1 cellular context compared by ENCODE assay signal in the genomic region with DNA sequence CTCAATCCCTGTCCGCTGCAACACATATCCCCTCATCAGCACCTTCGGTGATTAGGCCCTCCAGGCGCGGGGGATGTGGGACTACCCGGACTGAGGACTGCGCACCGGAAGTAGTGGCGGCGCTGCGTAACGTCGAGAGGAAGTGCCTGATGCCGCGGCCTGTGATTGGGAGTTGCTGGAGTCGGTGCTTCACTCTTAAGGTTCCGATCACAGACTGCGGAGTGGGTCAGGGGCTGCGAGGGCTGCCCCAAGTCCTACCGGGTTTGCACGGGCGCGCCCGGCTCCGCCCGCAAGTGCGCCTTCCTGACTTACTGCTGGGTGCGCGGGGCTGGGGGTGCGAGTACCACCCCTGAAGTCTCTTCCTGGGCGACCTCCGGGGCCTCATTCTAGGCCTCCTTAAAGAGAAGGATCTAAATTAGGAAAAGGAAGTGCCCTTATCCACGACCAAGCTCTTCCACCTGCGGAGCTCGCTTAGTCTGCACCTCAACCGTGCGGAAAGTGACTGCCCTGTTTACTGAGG.
TF ChIP-seq lines count a peak whose summit lies in the region.

A gene (plus strand): TSS at position 192 of the 520 bp plus-strand sequence. CDS start 1,822 bp downstream, outside the sequence.

TF ChIP-seq in K562, 482 proteins besides CTCF, POLR2A, EP300 and RAD21 (continued from another document and continues in another):
- TF ChIP-seq, protein P1, sequence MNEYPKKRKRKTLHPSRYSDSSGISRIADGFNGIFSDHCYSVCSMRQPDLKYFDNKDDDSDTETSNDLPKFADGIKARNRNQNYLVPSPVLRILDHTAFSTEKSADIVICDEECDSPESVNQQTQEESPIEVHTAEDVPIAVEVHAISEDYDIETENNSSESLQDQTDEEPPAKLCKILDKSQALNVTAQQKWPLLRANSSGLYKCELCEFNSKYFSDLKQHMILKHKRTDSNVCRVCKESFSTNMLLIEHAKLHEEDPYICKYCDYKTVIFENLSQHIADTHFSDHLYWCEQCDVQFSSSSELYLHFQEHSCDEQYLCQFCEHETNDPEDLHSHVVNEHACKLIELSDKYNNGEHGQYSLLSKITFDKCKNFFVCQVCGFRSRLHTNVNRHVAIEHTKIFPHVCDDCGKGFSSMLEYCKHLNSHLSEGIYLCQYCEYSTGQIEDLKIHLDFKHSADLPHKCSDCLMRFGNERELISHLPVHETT (CRISPR knock-in tag; conservative IDR thresholded peaks at IDR 0.05 in 1 of 2, IDR thresholded peaks at IDR 0.05 in 1 of 2): peak in 1 of 2 experiments; percentile 78; a peak in 1 of 4 replicates
- TF ChIP-seq ATF1 (CRISPR knock-in tag; IDR thresholded peaks at IDR 0.05): peak; percentile 49; the same call in 1 of the 2 replicates
- peak; percentile 94 for TF ChIP-seq ATF1 (tag; IDR thresholded peaks at IDR 0.05)
- peak; percentile 51; the same call in 1 of the 2 replicates for TF ChIP-seq BRD4 (IDR thresholded peaks at IDR 0.05)
- TF ChIP-seq MEF2D (tag; conservative IDR thresholded peaks at IDR 0.05; ENCODE audit: low read depth): peak; percentile 55; the same call in 1 of the 2 replicates
- TF ChIP-seq, protein P2, sequence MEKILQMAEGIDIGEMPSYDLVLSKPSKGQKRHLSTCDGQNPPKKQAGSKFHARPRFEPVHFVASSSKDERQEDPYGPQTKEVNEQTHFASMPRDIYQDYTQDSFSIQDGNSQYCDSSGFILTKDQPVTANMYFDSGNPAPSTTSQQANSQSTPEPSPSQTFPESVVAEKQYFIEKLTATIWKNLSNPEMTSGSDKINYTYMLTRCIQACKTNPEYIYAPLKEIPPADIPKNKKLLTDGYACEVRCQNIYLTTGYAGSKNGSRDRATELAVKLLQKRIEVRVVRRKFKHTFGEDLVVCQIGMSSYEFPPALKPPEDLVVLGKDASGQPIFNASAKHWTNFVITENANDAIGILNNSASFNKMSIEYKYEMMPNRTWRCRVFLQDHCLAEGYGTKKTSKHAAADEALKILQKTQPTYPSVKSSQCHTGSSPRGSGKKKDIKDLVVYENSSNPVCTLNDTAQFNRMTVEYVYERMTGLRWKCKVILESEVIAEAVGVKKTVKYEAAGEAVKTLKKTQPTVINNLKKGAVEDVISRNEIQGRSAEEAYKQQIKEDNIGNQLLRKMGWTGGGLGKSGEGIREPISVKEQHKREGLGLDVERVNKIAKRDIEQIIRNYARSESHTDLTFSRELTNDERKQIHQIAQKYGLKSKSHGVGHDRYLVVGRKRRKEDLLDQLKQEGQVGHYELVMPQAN (IDR thresholded peaks at IDR 0.05; ENCODE audit: borderline replicate concordance): peak; percentile 34; the same call in 1 of the 2 replicates
- TF ChIP-seq ZEB2 (IDR thresholded peaks at IDR 0.05): peak; percentile 98
- TF ChIP-seq CBFA2T3 (IDR thresholded peaks at IDR 0.05): no peak
- peak; percentile 71; the same call in 1 of the 2 replicates for TF ChIP-seq RNF2 (IDR thresholded peaks at IDR 0.05)
- TF ChIP-seq DPF2 (IDR thresholded peaks at IDR 0.05): no peak
- TF ChIP-seq SIX5 (IDR thresholded peaks at IDR 0.05; ENCODE audit: borderline replicate concordance in 1 of 2, insufficient read depth in 1 of 2, low read depth in 1 of 2, low read length in 2 of 2): peak; percentile 35 to 48; a peak in 3 of 4 replicates
- no peak for TF ChIP-seq ZC3H4 (CRISPR knock-in tag; IDR thresholded peaks at IDR 0.05; ENCODE audit: borderline replicate concordance)
- no peak for TF ChIP-seq HNRNPH1 (optimal IDR thresholded peaks at IDR 0.05; ENCODE audit: low read depth, low read length)
- TF ChIP-seq, protein P3, sequence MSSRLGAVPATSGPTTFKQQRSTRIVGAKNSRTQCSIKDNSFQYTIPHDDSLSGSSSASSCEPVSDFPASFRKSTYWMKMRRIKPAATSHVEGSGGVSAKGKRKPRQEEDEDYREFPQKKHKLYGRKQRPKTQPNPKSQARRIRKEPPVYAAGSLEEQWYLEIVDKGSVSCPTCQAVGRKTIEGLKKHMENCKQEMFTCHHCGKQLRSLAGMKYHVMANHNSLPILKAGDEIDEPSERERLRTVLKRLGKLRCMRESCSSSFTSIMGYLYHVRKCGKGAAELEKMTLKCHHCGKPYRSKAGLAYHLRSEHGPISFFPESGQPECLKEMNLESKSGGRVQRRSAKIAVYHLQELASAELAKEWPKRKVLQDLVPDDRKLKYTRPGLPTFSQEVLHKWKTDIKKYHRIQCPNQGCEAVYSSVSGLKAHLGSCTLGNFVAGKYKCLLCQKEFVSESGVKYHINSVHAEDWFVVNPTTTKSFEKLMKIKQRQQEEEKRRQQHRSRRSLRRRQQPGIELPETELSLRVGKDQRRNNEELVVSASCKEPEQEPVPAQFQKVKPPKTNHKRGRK (tag; IDR thresholded peaks at IDR 0.05): no peak
- TF ChIP-seq, protein P4, sequence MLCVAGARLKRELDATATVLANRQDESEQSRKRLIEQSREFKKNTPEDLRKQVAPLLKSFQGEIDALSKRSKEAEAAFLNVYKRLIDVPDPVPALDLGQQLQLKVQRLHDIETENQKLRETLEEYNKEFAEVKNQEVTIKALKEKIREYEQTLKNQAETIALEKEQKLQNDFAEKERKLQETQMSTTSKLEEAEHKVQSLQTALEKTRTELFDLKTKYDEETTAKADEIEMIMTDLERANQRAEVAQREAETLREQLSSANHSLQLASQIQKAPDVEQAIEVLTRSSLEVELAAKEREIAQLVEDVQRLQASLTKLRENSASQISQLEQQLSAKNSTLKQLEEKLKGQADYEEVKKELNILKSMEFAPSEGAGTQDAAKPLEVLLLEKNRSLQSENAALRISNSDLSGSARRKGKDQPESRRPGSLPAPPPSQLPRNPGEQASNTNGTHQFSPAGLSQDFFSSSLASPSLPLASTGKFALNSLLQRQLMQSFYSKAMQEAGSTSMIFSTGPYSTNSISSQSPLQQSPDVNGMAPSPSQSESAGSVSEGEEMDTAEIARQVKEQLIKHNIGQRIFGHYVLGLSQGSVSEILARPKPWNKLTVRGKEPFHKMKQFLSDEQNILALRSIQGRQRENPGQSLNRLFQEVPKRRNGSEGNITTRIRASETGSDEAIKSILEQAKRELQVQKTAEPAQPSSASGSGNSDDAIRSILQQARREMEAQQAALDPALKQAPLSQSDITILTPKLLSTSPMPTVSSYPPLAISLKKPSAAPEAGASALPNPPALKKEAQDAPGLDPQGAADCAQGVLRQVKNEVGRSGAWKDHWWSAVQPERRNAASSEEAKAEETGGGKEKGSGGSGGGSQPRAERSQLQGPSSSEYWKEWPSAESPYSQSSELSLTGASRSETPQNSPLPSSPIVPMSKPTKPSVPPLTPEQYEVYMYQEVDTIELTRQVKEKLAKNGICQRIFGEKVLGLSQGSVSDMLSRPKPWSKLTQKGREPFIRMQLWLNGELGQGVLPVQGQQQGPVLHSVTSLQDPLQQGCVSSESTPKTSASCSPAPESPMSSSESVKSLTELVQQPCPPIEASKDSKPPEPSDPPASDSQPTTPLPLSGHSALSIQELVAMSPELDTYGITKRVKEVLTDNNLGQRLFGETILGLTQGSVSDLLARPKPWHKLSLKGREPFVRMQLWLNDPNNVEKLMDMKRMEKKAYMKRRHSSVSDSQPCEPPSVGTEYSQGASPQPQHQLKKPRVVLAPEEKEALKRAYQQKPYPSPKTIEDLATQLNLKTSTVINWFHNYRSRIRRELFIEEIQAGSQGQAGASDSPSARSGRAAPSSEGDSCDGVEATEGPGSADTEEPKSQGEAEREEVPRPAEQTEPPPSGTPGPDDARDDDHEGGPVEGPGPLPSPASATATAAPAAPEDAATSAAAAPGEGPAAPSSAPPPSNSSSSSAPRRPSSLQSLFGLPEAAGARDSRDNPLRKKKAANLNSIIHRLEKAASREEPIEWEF (CRISPR knock-in tag; IDR thresholded peaks at IDR 0.05): no peak
- TF ChIP-seq, protein P5, sequence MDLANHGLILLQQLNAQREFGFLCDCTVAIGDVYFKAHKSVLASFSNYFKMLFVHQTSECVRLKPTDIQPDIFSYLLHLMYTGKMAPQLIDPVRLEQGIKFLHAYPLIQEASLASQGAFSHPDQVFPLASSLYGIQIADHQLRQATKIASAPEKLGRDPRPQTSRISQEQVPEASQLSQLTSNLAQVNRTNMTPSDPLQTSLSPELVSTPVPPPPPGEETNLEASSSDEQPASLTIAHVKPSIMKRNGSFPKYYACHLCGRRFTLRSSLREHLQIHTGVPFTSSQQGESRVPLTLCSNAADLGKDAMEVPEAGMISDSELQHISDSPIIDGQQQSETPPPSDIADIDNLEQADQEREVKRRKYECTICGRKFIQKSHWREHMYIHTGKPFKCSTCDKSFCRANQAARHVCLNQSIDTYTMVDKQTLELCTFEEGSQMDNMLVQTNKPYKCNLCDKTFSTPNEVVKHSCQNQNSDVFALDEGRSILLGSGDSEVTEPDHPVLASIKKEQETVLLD (IDR thresholded peaks at IDR 0.05): peak; percentile 96
- TF ChIP-seq TBL1XR1 (IDR thresholded peaks at IDR 0.05; ENCODE audit: low read length in 2 of 2): peak; percentile 52 to 99; a peak in 3 of 4 replicates
- no peak for TF ChIP-seq SAP30 (IDR thresholded peaks at IDR 0.05; ENCODE audit: borderline replicate concordance, insufficient read depth, low read depth, low read length, poor library complexity, severe bottlenecking)
- no peak for TF ChIP-seq POLR3G (IDR thresholded peaks at IDR 0.05; ENCODE audit: extremely low read depth, insufficient read length, insufficient replicate concordance)
- 0 out of 2 replicates have a peak, but pooled peaks have one; percentile 74 for TF ChIP-seq ZNF197 (CRISPR knock-in tag; IDR thresholded peaks at IDR 0.05; ENCODE audit: low read depth)
- TF ChIP-seq ZNF57 (CRISPR knock-in tag; IDR thresholded peaks at IDR 0.05): no peak
- no peak for TF ChIP-seq WHSC1 (IDR thresholded peaks at IDR 0.05; ENCODE audit: low read length)
- TF ChIP-seq, protein P6, sequence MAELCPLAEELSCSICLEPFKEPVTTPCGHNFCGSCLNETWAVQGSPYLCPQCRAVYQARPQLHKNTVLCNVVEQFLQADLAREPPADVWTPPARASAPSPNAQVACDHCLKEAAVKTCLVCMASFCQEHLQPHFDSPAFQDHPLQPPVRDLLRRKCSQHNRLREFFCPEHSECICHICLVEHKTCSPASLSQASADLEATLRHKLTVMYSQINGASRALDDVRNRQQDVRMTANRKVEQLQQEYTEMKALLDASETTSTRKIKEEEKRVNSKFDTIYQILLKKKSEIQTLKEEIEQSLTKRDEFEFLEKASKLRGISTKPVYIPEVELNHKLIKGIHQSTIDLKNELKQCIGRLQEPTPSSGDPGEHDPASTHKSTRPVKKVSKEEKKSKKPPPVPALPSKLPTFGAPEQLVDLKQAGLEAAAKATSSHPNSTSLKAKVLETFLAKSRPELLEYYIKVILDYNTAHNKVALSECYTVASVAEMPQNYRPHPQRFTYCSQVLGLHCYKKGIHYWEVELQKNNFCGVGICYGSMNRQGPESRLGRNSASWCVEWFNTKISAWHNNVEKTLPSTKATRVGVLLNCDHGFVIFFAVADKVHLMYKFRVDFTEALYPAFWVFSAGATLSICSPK (IDR thresholded peaks at IDR 0.05; ENCODE audit: borderline replicate concordance): no peak
- TF ChIP-seq MYNN (IDR thresholded peaks at IDR 0.05): no peak
- no peak for TF ChIP-seq MYNN (CRISPR knock-in tag; IDR thresholded peaks at IDR 0.05)
- peak; percentile 59 for TF ChIP-seq EGR1 (conservative IDR thresholded peaks at IDR 0.05)
- peak; percentile 97 for TF ChIP-seq SIN3B (IDR thresholded peaks at IDR 0.05; ENCODE audit: low read depth)
- no peak for TF ChIP-seq CAMTA2 (CRISPR knock-in tag; conservative IDR thresholded peaks at IDR 0.05)
- peak in 1 of 2 experiments; percentile 66; a peak in 1 of 4 replicates for TF ChIP-seq ARNT (IDR thresholded peaks at IDR 0.05)
- peak; percentile 48 for TF ChIP-seq NEUROD1 (IDR thresholded peaks at IDR 0.05; ENCODE audit: borderline replicate concordance, low read depth, low read length, partially characterized antibody)
- TF ChIP-seq, protein P7, sequence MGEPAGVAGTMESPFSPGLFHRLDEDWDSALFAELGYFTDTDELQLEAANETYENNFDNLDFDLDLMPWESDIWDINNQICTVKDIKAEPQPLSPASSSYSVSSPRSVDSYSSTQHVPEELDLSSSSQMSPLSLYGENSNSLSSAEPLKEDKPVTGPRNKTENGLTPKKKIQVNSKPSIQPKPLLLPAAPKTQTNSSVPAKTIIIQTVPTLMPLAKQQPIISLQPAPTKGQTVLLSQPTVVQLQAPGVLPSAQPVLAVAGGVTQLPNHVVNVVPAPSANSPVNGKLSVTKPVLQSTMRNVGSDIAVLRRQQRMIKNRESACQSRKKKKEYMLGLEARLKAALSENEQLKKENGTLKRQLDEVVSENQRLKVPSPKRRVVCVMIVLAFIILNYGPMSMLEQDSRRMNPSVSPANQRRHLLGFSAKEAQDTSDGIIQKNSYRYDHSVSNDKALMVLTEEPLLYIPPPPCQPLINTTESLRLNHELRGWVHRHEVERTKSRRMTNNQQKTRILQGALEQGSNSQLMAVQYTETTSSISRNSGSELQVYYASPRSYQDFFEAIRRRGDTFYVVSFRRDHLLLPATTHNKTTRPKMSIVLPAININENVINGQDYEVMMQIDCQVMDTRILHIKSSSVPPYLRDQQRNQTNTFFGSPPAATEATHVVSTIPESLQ (CRISPR knock-in tag; IDR thresholded peaks at IDR 0.05): no peak
- no peak for TF ChIP-seq TEAD4 (IDR thresholded peaks at IDR 0.05; ENCODE audit: low read length)
- TF ChIP-seq TEAD4 (CRISPR knock-in tag; IDR thresholded peaks at IDR 0.05; ENCODE audit: borderline replicate concordance): no peak
- peak in 1 of 2 experiments; percentile 96; a peak in 2 of 4 replicates for TF ChIP-seq TRIM24 (IDR thresholded peaks at IDR 0.05)
- TF ChIP-seq, protein P8, sequence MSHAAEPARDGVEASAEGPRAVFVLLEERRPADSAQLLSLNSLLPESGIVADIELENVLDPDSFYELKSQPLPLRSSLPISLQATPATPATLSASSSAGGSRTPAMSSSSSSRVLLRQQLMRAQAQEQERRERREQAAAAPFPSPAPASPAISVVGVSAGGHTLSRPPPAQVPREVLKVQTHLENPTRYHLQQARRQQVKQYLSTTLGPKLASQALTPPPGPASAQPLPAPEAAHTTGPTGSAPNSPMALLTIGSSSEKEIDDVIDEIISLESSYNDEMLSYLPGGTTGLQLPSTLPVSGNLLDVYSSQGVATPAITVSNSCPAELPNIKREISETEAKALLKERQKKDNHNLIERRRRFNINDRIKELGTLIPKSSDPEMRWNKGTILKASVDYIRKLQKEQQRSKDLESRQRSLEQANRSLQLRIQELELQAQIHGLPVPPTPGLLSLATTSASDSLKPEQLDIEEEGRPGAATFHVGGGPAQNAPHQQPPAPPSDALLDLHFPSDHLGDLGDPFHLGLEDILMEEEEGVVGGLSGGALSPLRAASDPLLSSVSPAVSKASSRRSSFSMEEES (CRISPR knock-in tag; IDR thresholded peaks at IDR 0.05): no peak
- no peak for TF ChIP-seq TAF15 (IDR thresholded peaks at IDR 0.05; ENCODE audit: low read depth, low read length)
- no peak for TF ChIP-seq MED1 (CRISPR knock-in tag; IDR thresholded peaks at IDR 0.05; ENCODE audit: borderline replicate concordance)
- TF ChIP-seq CCAR2 (IDR thresholded peaks at IDR 0.05; ENCODE audit: low read depth, low read length): no peak
